16 cellular contexts compared by ENCODE assay signal in the genomic region with DNA sequence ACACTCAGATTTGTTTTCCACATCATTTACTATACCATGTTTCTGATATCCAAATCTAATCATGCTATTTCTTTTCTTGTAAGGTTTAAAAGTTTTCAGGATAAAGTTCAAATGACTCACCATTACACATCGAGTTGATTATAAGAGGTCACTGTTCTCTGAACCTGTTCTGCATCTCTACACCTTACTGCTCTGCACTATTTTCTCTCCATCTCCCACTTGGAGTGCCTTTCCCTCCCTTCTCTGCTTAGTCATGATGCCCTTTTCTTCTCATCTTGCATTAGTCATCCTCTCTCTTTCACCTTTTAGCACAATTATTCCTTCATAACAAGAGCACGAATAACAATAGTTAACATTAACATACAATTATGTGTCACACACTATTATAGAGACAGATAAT. TPM values are rescaled to one million over a fixed set of nuclear protein-coding genes. Genes with fewer than 3 reads are reported as not detected.
DNase-seq lines count a peak whose midpoint lies in the region; TF ChIP-seq lines count a peak whose summit lies in the region.
"Had no signal": no experiment of that assay in that cellular context is flagged by ENCODE, and none has a peak within 500 bp of the region (broad histone marks: within the 10 kb centered on the region; RNA-seq: fewer than 3 reads in every experiment).

No MANE protein-coding gene starts in this region.

- H3K4me3 ChIP-seq in kidney epithelial cell (ENCODE audit: low read depth, low read length), result no peak overlapping the region
- no peak overlapping the region for H3K4me3 ChIP-seq in hepatocyte
- H3K4me3 ChIP-seq: BLaER1 treated with 17β-estradiol and CSF1 and Interleukin-3, amounts not matched to agents 10 nM and 100 nM; SK-N-MC had no signal

- no peaks in the 10 kb centered on the region for H3K4me1 ChIP-seq in hepatocyte (ENCODE audit: insufficient read depth)
- H3K4me1 ChIP-seq: BLaER1 treated with 17β-estradiol and CSF1 and Interleukin-3, amounts not matched to agents 10 nM and 100 nM had no signal

- no peaks in the 10 kb centered on the region for H3K79me2 ChIP-seq in hepatocyte

- peak; percentile 1 for DNase-seq in A172 (ENCODE audit: low spot score)
- DNase-seq in DMS53 treated with DMSO at 0.1 percent for 48 hours (lab: John Stamatoyannopoulos, UW; ENCODE audit: unreplicated experiment), result peak; percentile 43
- peak; percentile 14 for DNase-seq in SW480 (ENCODE audit: low spot score)
- peak; percentile 47 for DNase-seq in kidney epithelial cell (ENCODE audit: low read depth)
- DNase-seq in COR-L47 (lab: John Stamatoyannopoulos, UW), result no peak
- DNase-seq in GM19238 (ENCODE audit: insufficient read length, low spot score), result no peak
- DNase-seq in SKM-1 (lab: John Stamatoyannopoulos, UW; ENCODE audit: unreplicated experiment), result no peak
- DNase-seq in hepatocyte (ENCODE audit: low spot score), result no peak
- DNase-seq: H7, NCI-H1105 treated with DMSO at 0.1 percent for 48 hours, NCI-H1694 treated with DMSO at 0.1 percent for 48 hours, NCI-H446 treated with DMSO at 0.1 percent for 48 hours, NCI-H748 treated with DMSO at 0.1 percent for 48 hours had no signal

- H2AFZ ChIP-seq in hepatocyte, result no peak overlapping the region

- WGBS in hepatocyte (ENCODE audit: low lambda C conversion rate, missing lambda C conversion rate), result 74% methylated on average over 2 of the region's 2 CpGs

- TF ChIP-seq CTCF in kidney epithelial cell (IDR thresholded peaks at IDR 0.05; ENCODE audit: insufficient read depth, low read length, poor library complexity, severe bottlenecking) (no peak), hepatocyte (IDR thresholded peaks at IDR 0.05; ENCODE audit: poor library complexity) (no peak)

- H3K4me2 ChIP-seq in hepatocyte, result no peak overlapping the region
- H3K4me2 ChIP-seq: BLaER1 treated with 17β-estradiol and CSF1 and Interleukin-3, amounts not matched to agents 10 nM and 100 nM had no signal

- H3K36me3 ChIP-seq in kidney epithelial cell (ENCODE audit: control insufficient read depth, insufficient read depth, low read length) (no peaks in the 10 kb centered on the region), hepatocyte (replicated peaks; ENCODE audit: insufficient read depth, low read depth) (no peaks in the 10 kb centered on the region)
- H3K36me3 ChIP-seq: BLaER1 treated with 17β-estradiol and CSF1 and Interleukin-3, amounts not matched to agents 10 nM and 100 nM had no signal

- H3K9me2 ChIP-seq in hepatocyte (replicated peaks; ENCODE audit: insufficient read depth), result no peaks in the 10 kb centered on the region

- H4K20me1 ChIP-seq in hepatocyte (ENCODE audit: insufficient read depth, poor library complexity, severe bottlenecking), result no peaks in the 10 kb centered on the region
- H4K20me1 ChIP-seq: BLaER1 treated with 17β-estradiol and CSF1 and Interleukin-3, amounts not matched to agents 10 nM and 100 nM had no signal

- H3K27ac ChIP-seq in hepatocyte, result no peak overlapping the region
- H3K27ac ChIP-seq: BLaER1 treated with 17β-estradiol and CSF1 and Interleukin-3, amounts not matched to agents 10 nM and 100 nM; SK-N-MC had no signal

- no peaks in the 10 kb centered on the region for H3K27me3 ChIP-seq in kidney epithelial cell (ENCODE audit: control insufficient read depth, insufficient read depth, low read length)
- no peaks in the 10 kb centered on the region for H3K27me3 ChIP-seq in hepatocyte
- H3K27me3 ChIP-seq: BLaER1 treated with 17β-estradiol and CSF1 and Interleukin-3, amounts not matched to agents 10 nM and 100 nM had no signal

- no peaks in the 10 kb centered on the region for H3K9me3 ChIP-seq in hepatocyte (ENCODE audit: low read depth)
- H3K9me3 ChIP-seq: BLaER1 treated with 17β-estradiol and CSF1 and Interleukin-3, amounts not matched to agents 10 nM and 100 nM had no signal

RNA-seq across cellular contexts. Expression of a gene that starts 37.5 kb away (rescaled TPM):
- not detected in 2 replicates for total RNA-seq in A172 (2014; rRNA removed; shearing (Covaris generic))
- total RNA-seq in kidney epithelial cell (1.6 and 1.8 TPM in 2 replicates), hepatocyte (0.87 and 1.0 TPM in 2 replicates)
- polyA plus RNA-seq in hepatocyte, result 0.19 and 0.24 TPM in 2 replicates
- total RNA-seq: Right ventricle myocardium inferior had no signal

Comparison
In these comparisons a context has a peak if more than half of its experiments do, and no peak if none do; other contexts are left out.
1. DNase-seq: peak in A172 (single experiment), DMS53 treated with DMSO at 0.1 percent for 48 hours (single experiment), SW480 (single experiment) and kidney epithelial cell (single experiment); none in COR-L47 (single experiment), GM19238 (single experiment), SKM-1 (single experiment) and hepatocyte (single experiment).